In genomic region chr7:39565538-39565937, GRCh38 we compare ENCODE assay signal across 8 cellular contexts. TPM values are rescaled to one million over a fixed set of nuclear protein-coding genes. Genes with fewer than 3 reads are reported as not detected.
DNase-seq lines count a peak whose midpoint lies in the region; ATAC-seq lines count a peak whose summit lies in the region.

No MANE protein-coding gene starts in this region.

- H3K4me1 Mint-ChIP-seq in activated CD4-positive, alpha-beta memory T cell treated with anti-CD3 and anti-CD28 coated beads for 36 hours (ENCODE audit: low read depth): peaks cover 17% of the 10 kb centered on the region
- peaks cover 18% of the 10 kb centered on the region for H3K4me1 Mint-ChIP-seq in stimulated activated memory B cell treated with anti-CD40 and anti-IgM and Interleukin-4, amounts not matched to agents 10 μg/mL and 1 μg/mL and 100 μg/mL, for 72 hours

- POLR2A ChIA-PET in activated CD4-positive, alpha-beta memory T cell treated with anti-CD3 and anti-CD28 coated beads for 36 hours (lab: Charles Lee): no interaction called here

- no peaks in the 10 kb centered on the region for H3K9me3 Mint-ChIP-seq in activated CD4-positive, alpha-beta memory T cell treated with anti-CD3 and anti-CD28 coated beads for 36 hours
- H3K9me3 Mint-ChIP-seq in stimulated activated memory B cell treated with anti-CD40 and anti-IgM and Interleukin-4, amounts not matched to agents 10 μg/mL and 1 μg/mL and 100 μg/mL, for 72 hours: no peaks in the 10 kb centered on the region

- in situ Hi-C loops in ACHN (cut with HindIII; ENCODE audit: low pct_ligation_motif_present, low pct_unique_long_range_greater_than_20kb, low sequenced_read_pairs): no loop called here

- peak; percentile 16 for DNase-seq in NCI-H1105 treated with DMSO at 0.1 percent for 48 hours (lab: John Stamatoyannopoulos, UW)
- no peak for DNase-seq in NCI-H1105 (lab: John Stamatoyannopoulos, UW)
- no peak for DNase-seq in activated CD4-positive, alpha-beta memory T cell treated with anti-CD3 and anti-CD28 coated beads for 36 hours
- DNase-seq in ACHN: no peak
- no peak for DNase-seq in anterior cingulate cortex (lab: John Stamatoyannopoulos, UW)
- DNase-seq in NCI-H1436 (lab: John Stamatoyannopoulos, UW): no peak

- H3K27me3 Mint-ChIP-seq in activated CD4-positive, alpha-beta memory T cell treated with anti-CD3 and anti-CD28 coated beads for 36 hours: no peaks in the 10 kb centered on the region
- H3K27me3 Mint-ChIP-seq in stimulated activated memory B cell treated with anti-CD40 and anti-IgM and Interleukin-4, amounts not matched to agents 10 μg/mL and 1 μg/mL and 100 μg/mL, for 72 hours: peaks cover 4% of the 10 kb centered on the region

- ATAC-seq in stimulated activated memory B cell treated with anti-CD40 and anti-IgM and Interleukin-4, amounts not matched to agents 10 μg/mL and 1 μg/mL and 100 μg/mL, for 72 hours: no peak

- peaks cover 9% of the 10 kb centered on the region for H3K36me3 Mint-ChIP-seq in activated CD4-positive, alpha-beta memory T cell treated with anti-CD3 and anti-CD28 coated beads for 36 hours
- peaks cover 5% of the 10 kb centered on the region for H3K36me3 Mint-ChIP-seq in stimulated activated memory B cell treated with anti-CD40 and anti-IgM and Interleukin-4, amounts not matched to agents 10 μg/mL and 1 μg/mL and 100 μg/mL, for 72 hours

- intact Hi-C loops in activated CD4-positive, alpha-beta memory T cell treated with anti-CD3 and anti-CD28 coated beads for 36 hours (cut with micrococcal nuclease): loop anchor here (5.0 kb wide), 1 partner anchor 567 kb away; the partner anchor contains the start of gene MPLKIP

- H3K27ac Mint-ChIP-seq in activated CD4-positive, alpha-beta memory T cell treated with anti-CD3 and anti-CD28 coated beads for 36 hours: peak overlapping the region; percentile 92
- peak overlapping the region; percentile 88 for H3K27ac Mint-ChIP-seq in stimulated activated memory B cell treated with anti-CD40 and anti-IgM and Interleukin-4, amounts not matched to agents 10 μg/mL and 1 μg/mL and 100 μg/mL, for 72 hours

- H3K4me3 ChIP-seq in iPS-11a (ENCODE audit: low read depth, low read length): peak overlapping the region; percentile 93

- CTCF ChIA-PET in activated CD4-positive, alpha-beta memory T cell treated with anti-CD3 and anti-CD28 coated beads for 36 hours (lab: Charles Lee): no interaction called here

- peak overlapping the region; percentile 98 for H3K4me3 Mint-ChIP-seq in activated CD4-positive, alpha-beta memory T cell treated with anti-CD3 and anti-CD28 coated beads for 36 hours
- H3K4me3 Mint-ChIP-seq in stimulated activated memory B cell treated with anti-CD40 and anti-IgM and Interleukin-4, amounts not matched to agents 10 μg/mL and 1 μg/mL and 100 μg/mL, for 72 hours: peak overlapping the region; percentile 96

RNA-seq across cellular contexts. Expression of gene YAE1, which starts 0.7 kb away (rescaled TPM):
- total RNA-seq in activated CD4-positive, alpha-beta memory T cell treated with anti-CD3 and anti-CD28 coated beads for 36 hours: 1 to 10 TPM; 7.3 to 8.8 TPM

RNA-seq across cellular contexts. Expression of gene RALA, which starts 57.8 kb away (rescaled TPM):
- total RNA-seq in activated CD4-positive, alpha-beta memory T cell treated with anti-CD3 and anti-CD28 coated beads for 36 hours: 10 to 100 TPM; 27.1 to 31.4 TPM
